Comparison of ENCODE assay signal across 1 cellular context in genomic region chr2:66576381-66577330, GRCh38.
A peak's percentile ranks its signal among the peaks of the same experiment; 100 is the strongest.
TF ChIP-seq lines count a peak whose summit lies in the region.

No MANE protein-coding gene starts in this region.

TF ChIP-seq in HepG2, 621 proteins besides CTCF, POLR2A, EP300 and RAD21 (continued from another document and continues in another):
- TF ChIP-seq ARID5B (CRISPR knock-in tag; IDR thresholded peaks at IDR 0.05) (peak; percentile 64), PRDM10 (CRISPR knock-in tag; IDR thresholded peaks at IDR 0.05; ENCODE audit: low read depth) (0 out of 2 replicates have a peak, but pooled peaks have one; percentile 35), KDM4B (CRISPR knock-in tag; IDR thresholded peaks at IDR 0.05) (no peak), EED (CRISPR knock-in tag; IDR thresholded peaks at IDR 0.05) (0 out of 2 replicates have a peak, but pooled peaks have one; percentile 23), EZH2 (conservative IDR thresholded peaks at IDR 0.05; ENCODE audit: low read depth, low read length) (peak; percentile 89), FOXA1 (IDR thresholded peaks at IDR 0.05) (no peak), FOXA1 (CRISPR knock-in tag; IDR thresholded peaks at IDR 0.05) (peak; percentile 67), SP5 (CRISPR knock-in tag; IDR thresholded peaks at IDR 0.05; ENCODE audit: borderline replicate concordance, low read depth) (peak; percentile 83), KDM2A (CRISPR knock-in tag; IDR thresholded peaks at IDR 0.05; ENCODE audit: borderline replicate concordance, low read depth) (peak; percentile 35; the same call in 1 of the 2 replicates), ZNF710 (CRISPR knock-in tag; IDR thresholded peaks at IDR 0.05; ENCODE audit: borderline replicate concordance) (0 out of 2 replicates have a peak, but pooled peaks have one; percentile 16), ZNF547 (CRISPR knock-in tag; IDR thresholded peaks at IDR 0.05) (0 out of 2 replicates have a peak, but pooled peaks have one; percentile 54), GATAD2A (CRISPR knock-in tag; IDR thresholded peaks at IDR 0.05) (peak; percentile 61), HNF1B (CRISPR knock-in tag; IDR thresholded peaks at IDR 0.05) (0 out of 2 replicates have a peak, but pooled peaks have one; percentile 13), ZSCAN30 (CRISPR knock-in tag; IDR thresholded peaks at IDR 0.05) (no peak), FIP1L1 (IDR thresholded peaks at IDR 0.05; ENCODE audit: borderline replicate concordance, insufficient read depth, low read depth, low read length) (no peak), CEBPB (IDR thresholded peaks at IDR 0.05; ENCODE audit: borderline replicate concordance, low read depth, low read length) (peak; percentile 92), MTA1 (CRISPR knock-in tag; IDR thresholded peaks at IDR 0.05; ENCODE audit: borderline replicate concordance) (0 out of 2 replicates have a peak, but pooled peaks have one; percentile 58), CBX2 (IDR thresholded peaks at IDR 0.05; ENCODE audit: low read depth, low read length) (peak; percentile 63; the same call in 1 of the 2 replicates), CBX2 (CRISPR knock-in tag; IDR thresholded peaks at IDR 0.05; ENCODE audit: low read depth) (no peak), BCL6 (CRISPR knock-in tag; IDR thresholded peaks at IDR 0.05) (peak; percentile 71; the same call in 1 of the 2 replicates), ZNF800 (CRISPR knock-in tag; IDR thresholded peaks at IDR 0.05) (0 out of 2 replicates have a peak, but pooled peaks have one; percentile 1), CEBPG (CRISPR knock-in tag; IDR thresholded peaks at IDR 0.05) (peak; percentile 95), ARID4A (CRISPR knock-in tag; IDR thresholded peaks at IDR 0.05; ENCODE audit: borderline replicate concordance) (no peak), PATZ1 (CRISPR knock-in tag; IDR thresholded peaks at IDR 0.05) (peak; percentile 58), GTF2F1 (IDR thresholded peaks at IDR 0.05; ENCODE audit: low read length) (no peak), ADNP (CRISPR knock-in tag; IDR thresholded peaks at IDR 0.05) (no peak), SOX13 (IDR thresholded peaks at IDR 0.05) (no peak; the same call in 1 of the 2 replicates), SOX13 (CRISPR knock-in tag; conservative IDR thresholded peaks at IDR 0.05 in 1 of 2, IDR thresholded peaks at IDR 0.05 in 1 of 2) (peak in 1 of 2 experiments; percentile 42; a peak in 2 of 4 replicates), FOXA3 (CRISPR knock-in tag; IDR thresholded peaks at IDR 0.05) (peak; percentile 62), ZBTB38 (CRISPR knock-in tag; IDR thresholded peaks at IDR 0.05) (0 out of 2 replicates have a peak, but pooled peaks have one; percentile 30), LCORL (IDR thresholded peaks at IDR 0.05) (no peak), LCORL (CRISPR knock-in tag; IDR thresholded peaks at IDR 0.05) (peak; percentile 54; the same call in 1 of the 2 replicates), TFDP1 (CRISPR knock-in tag; IDR thresholded peaks at IDR 0.05; ENCODE audit: borderline replicate concordance) (0 out of 2 replicates have a peak, but pooled peaks have one; percentile 32), ATM (IDR thresholded peaks at IDR 0.05; ENCODE audit: borderline replicate concordance) (no peak), RARG (CRISPR knock-in tag; IDR thresholded peaks at IDR 0.05; ENCODE audit: low read depth) (no peak), WIZ (CRISPR knock-in tag; IDR thresholded peaks at IDR 0.05) (0 out of 2 replicates have a peak, but pooled peaks have one; percentile 54), ZFP36 (IDR thresholded peaks at IDR 0.05; ENCODE audit: borderline replicate concordance, low read depth, low read length, partially characterized antibody) (peak; percentile 21)
